ENCODE assay signal across 15 cellular contexts in the genomic region with DNA sequence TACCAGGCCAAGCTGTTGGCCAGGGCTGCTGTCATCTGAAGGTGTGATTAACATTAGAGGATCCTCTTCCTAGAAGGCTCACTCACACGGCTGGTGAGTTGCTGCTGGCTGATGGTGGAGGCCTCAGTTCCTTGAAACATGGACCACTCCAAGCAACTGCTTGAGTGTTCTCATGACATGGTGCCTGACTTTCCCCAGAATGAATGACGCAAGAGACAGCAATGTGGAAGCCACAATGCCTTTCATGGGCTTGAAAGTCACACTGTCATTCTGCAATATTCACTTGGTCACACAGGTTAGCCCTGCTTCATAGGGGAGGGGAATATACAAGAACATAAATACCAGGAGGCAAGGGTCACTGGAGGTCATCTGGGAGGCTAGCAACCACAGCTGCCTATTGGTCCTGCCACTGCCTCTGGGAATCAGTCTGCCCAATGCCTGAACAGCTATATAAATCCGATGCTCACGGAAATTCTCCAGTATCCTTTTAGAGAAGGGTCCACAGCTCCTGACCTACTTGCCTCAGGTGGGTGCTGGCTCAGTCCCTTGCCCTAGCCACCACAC.
DNase-seq lines count a peak whose midpoint lies in the region; ATAC-seq, FAIRE-seq and TF ChIP-seq lines count a peak whose summit lies in the region.
"Had no signal": no experiment of that assay in that cellular context is flagged by ENCODE, and none has a peak within 500 bp of the region (broad histone marks: within the 10 kb centered on the region; RNA-seq: fewer than 3 reads in every experiment).

No MANE protein-coding gene starts in this region.

- no peaks in the 10 kb centered on the region for H3K79me1 ChIP-seq in IMR-90 (ENCODE audit: low read depth in 1 of 2, low read length in 2 of 2)

- H4K8ac ChIP-seq in IMR-90 (ENCODE audit: low read depth in 2 of 2, low read length in 2 of 2) = peak overlapping the region in 1 of 2 experiments; percentile 10; a peak in 1 of 4 replicates

- 100% methylated on average over 1 of the region's 4 CpGs; no CpG with 5 or more reads in 1 of the 2 experiments for WGBS in IMR-90 (ENCODE audit: extremely low coverage in 2 of 2, insufficient read length in 1 of 2), 2 experiments
- WGBS in K562 (ENCODE audit: insufficient coverage, low coverage, missing lambda C conversion rate) = 20% methylated on average over 4 of the region's 4 CpGs

- no peak overlapping the region for H3K4me2 ChIP-seq in IMR-90 (ENCODE audit: low read depth, low read length)
- H3K4me2 ChIP-seq in K562 (ENCODE audit: insufficient read depth, low read length) = no peak overlapping the region

- peak overlapping the region; percentile 56; the same call in 1 of the 2 replicates for H3K18ac ChIP-seq in IMR-90 (ENCODE audit: low read depth, low read length)

- TF ChIP-seq EP300 in K562 (IDR thresholded peaks at IDR 0.05; ENCODE audit: low read length) = peak; percentile 41; the same call in 1 of the 2 replicates

- H3K36me3 ChIP-seq in IMR-90 (ENCODE audit: control insufficient read depth, insufficient read depth, low read length) (no peaks in the 10 kb centered on the region), K562 (ENCODE audit: control insufficient read depth, insufficient read depth, low read length) (no peaks in the 10 kb centered on the region)
- H3K36me3 ChIP-seq: upper lobe of right lung had no signal

- peak overlapping the region; percentile 36; the same call in 2 of the 3 replicates for H2BK15ac ChIP-seq in IMR-90 (ENCODE audit: low read depth, low read length)

- FAIRE-seq in K562 (lab: Jason Lieb, UNC) = no peak
- FAIRE-seq in HTR-8/SVneo (lab: Jason Lieb, UNC) = no peak
- FAIRE-seq: A204.1, G401.6 had no signal

- no peaks in the 10 kb centered on the region for H3K27me3 ChIP-seq in IMR-90 (ENCODE audit: control insufficient read depth, insufficient read depth, low read length)
- H3K27me3 ChIP-seq in K562 (ENCODE audit: control insufficient read depth in 2 of 2, insufficient read depth in 2 of 2, low read length in 2 of 2) = peaks cover 0 to 18% of the 10 kb centered on the region in 2 experiments; a peak in 3 of 5 replicates
- H3K27me3 ChIP-seq: upper lobe of right lung had no signal

- H3K9me3 ChIP-seq in IMR-90 (ENCODE audit: control insufficient read depth, insufficient read depth, low read length) (no peaks in the 10 kb centered on the region), K562 (replicated peaks; ENCODE audit: control insufficient read depth, insufficient read depth, low read depth, low read length) (no peaks in the 10 kb centered on the region)
- H3K9me3 ChIP-seq: upper lobe of right lung had no signal

- peak overlapping the region; percentile 25 for H2BK120ac ChIP-seq in IMR-90 (ENCODE audit: low read depth, low read length)

- H3K23ac ChIP-seq in IMR-90 (ENCODE audit: low read depth, low read length) = no peak overlapping the region

- no peak for TF ChIP-seq CTCF in IMR-90 (conservative IDR thresholded peaks at IDR 0.05; ENCODE audit: low read depth, low read length)
- TF ChIP-seq CTCF in K562 (IDR thresholded peaks at IDR 0.05 in 2 of 3, conservative IDR thresholded peaks at IDR 0.05 in 1 of 3; ENCODE audit: insufficient read depth in 2 of 3, low read depth in 1 of 3, low read length in 3 of 3) = no peak
- no peak for TF ChIP-seq CTCF in progenitor cell of endocrine pancreas (IDR thresholded peaks at IDR 0.05; ENCODE audit: unreplicated experiment)
- no peak for TF ChIP-seq CTCF in omental fat pad (IDR thresholded peaks at IDR 0.05)

- H3K9me1 ChIP-seq in IMR-90 (ENCODE audit: insufficient read depth, low read length) = peaks cover 8% of the 10 kb centered on the region; the same call in 1 of the 2 replicates
- no peaks in the 10 kb centered on the region for H3K9me1 ChIP-seq in K562 (ENCODE audit: control insufficient read depth, insufficient read depth, low read length)

- H3K14ac ChIP-seq in IMR-90 (replicated peaks; ENCODE audit: low read depth, low read length) = peak overlapping the region; percentile 48

- intact Hi-C loops in IMR-90 (cut with micrococcal nuclease) = loop anchor here (5.0 to 10.0 kb wide), 2 partner anchors 346 to 594 kb away; no protein-coding TSS in a partner anchor
- intact Hi-C loops in K562 (cut with micrococcal nuclease) = loop anchor here (10.0 kb wide), 1 partner anchor 496 kb away; no protein-coding TSS in a partner anchor

- peak overlapping the region; percentile 74 for H3K27ac Mint-ChIP-seq in progenitor cell of endocrine pancreas

- no peak overlapping the region for H3K56ac ChIP-seq in IMR-90 (ENCODE audit: extremely low read depth, insufficient read depth, low read length)

- H2BK5ac ChIP-seq in IMR-90 (ENCODE audit: low read depth, low read length, poor library complexity, severe bottlenecking) = peak overlapping the region; percentile 5

- CTCF ChIA-PET in IMR-90 (lab: Yijun Ruan, JAX) (no interaction called here), K562 (lab: Yijun Ruan, JAX; ENCODE audit: low intra/inter-chr PET ratio) (no interaction called here)

- H3K9me3 Mint-ChIP-seq in progenitor cell of endocrine pancreas (ENCODE audit: low read depth) = no peaks in the 10 kb centered on the region

- no peak for TF ChIP-seq RAD21 in IMR-90 (IDR thresholded peaks at IDR 0.05; ENCODE audit: low read length)
- TF ChIP-seq RAD21 in K562 (CRISPR knock-in tag; conservative IDR thresholded peaks at IDR 0.05 in 1 of 2, IDR thresholded peaks at IDR 0.05 in 1 of 2) = no peak

- POLR2A ChIA-PET in IMR-90 (lab: Charles Lee; ENCODE audit: unreplicated experiment) = no interaction called here
- POLR2A ChIA-PET in K562 (lab: Yijun Ruan, JAX) = no interaction called here

- peak overlapping the region; percentile 52; the same call in 1 of the 2 replicates for H4K91ac ChIP-seq in IMR-90 (ENCODE audit: insufficient read depth, low read depth, low read length)

- no peak overlapping the region for H3K4me3 Mint-ChIP-seq in progenitor cell of endocrine pancreas (ENCODE audit: low read depth)

- peak; percentile 27 for DNase-seq in DMS 273 (lab: John Stamatoyannopoulos, UW; ENCODE audit: unreplicated experiment)
- DNase-seq in DMS 273 treated with DMSO at 0.1 percent for 48 hours (lab: John Stamatoyannopoulos, UW) = no peak
- DNase-seq in IMR-90 = no peak
- DNase-seq in K562 (ENCODE audit: extremely low read depth in 1 of 4, low spot score in 3 of 4) = peak in 1 of 4 experiments; percentile 22
- DNase-seq in progenitor cell of endocrine pancreas (ENCODE audit: low spot score, unreplicated experiment) = no peak
- no peak for DNase-seq in HTR-8/SVneo (ENCODE audit: insufficient read length, low spot score)
- DNase-seq in omental fat pad (ENCODE audit: low spot score) = no peak
- no peak for DNase-seq in globus pallidus (ENCODE audit: low spot score)
- DNase-seq: activated T-cell treated with anti-CD3 and anti-CD28 coated beads, Interleukin-2, amount 50 U/mL, for 1 hour; central memory CD4-positive, alpha-beta T cell; NCI-H510A treated with DMSO at 0.1 percent for 48 hours; upper lobe of right lung had no signal

- H3K4me1 ChIP-seq in IMR-90 (ENCODE audit: control insufficient read depth, insufficient read depth, low read length) (peaks cover 11% of the 10 kb centered on the region), K562 (replicated peaks in 1 of 2; ENCODE audit: control insufficient read depth in 2 of 2, insufficient read depth in 2 of 2, low read length in 2 of 2) (peaks cover 0 to 9% of the 10 kb centered on the region in 2 experiments; a peak in 2 of 5 replicates)
- H3K4me1 ChIP-seq: parathyroid adenoma, upper lobe of right lung had no signal

- H4K5ac ChIP-seq in IMR-90 (ENCODE audit: low read depth, low read length) = peak overlapping the region; percentile 61; the same call in 1 of the 2 replicates

- in situ Hi-C loops in IMR-90 (cut with MboI; ENCODE audit: low sequenced_read_pairs) = loop anchor here (5.0 to 10.0 kb wide), 2 partner anchors 99 to 516 kb away; a partner anchor contains a TSS
- in situ Hi-C loops in K562 (cut with MboI) = loop anchor here (10.0 kb wide), 1 partner anchor 216 kb away; no protein-coding TSS in a partner anchor

- H2AFZ ChIP-seq in IMR-90 (replicated peaks; ENCODE audit: low read length, poor library complexity) (peak overlapping the region; percentile 46), K562 (ENCODE audit: low read depth, low read length) (no peak overlapping the region)

- H3K9ac ChIP-seq in IMR-90 (ENCODE audit: low read depth, low read length) (no peak overlapping the region), K562 (ENCODE audit: insufficient read depth in 1 of 2, low read depth in 2 of 2, low read length in 2 of 2) (0 out of 4 replicates have a peak overlapping the region, but pooled peaks of 1 of the 2 experiments have one; percentile 26)
- H3K9ac ChIP-seq: parathyroid adenoma had no signal

- H4K20me1 ChIP-seq in IMR-90 (ENCODE audit: insufficient read depth, low read length) (no peaks in the 10 kb centered on the region), K562 (replicated peaks; ENCODE audit: control insufficient read depth, insufficient read depth, low read length) (no peaks in the 10 kb centered on the region)

- peak overlapping the region; percentile 63 for H3K4ac ChIP-seq in IMR-90 (ENCODE audit: low read depth, low read length)

- H3K4me3 ChIP-seq in IMR-90 (ENCODE audit: insufficient read depth, low read depth, low read length) (no peak overlapping the region), K562 (no peak overlapping the region)
- H3K4me3 ChIP-seq: upper lobe of right lung had no signal

- no peaks in the 10 kb centered on the region for H3K36me3 Mint-ChIP-seq in progenitor cell of endocrine pancreas (ENCODE audit: insufficient read depth)

- H3K27me3 Mint-ChIP-seq in progenitor cell of endocrine pancreas = no peaks in the 10 kb centered on the region

- H2AK9ac ChIP-seq in IMR-90 (replicated peaks; ENCODE audit: low read depth, low read length, poor library complexity) = no peak overlapping the region

- peak overlapping the region; percentile 20; the same call in 1 of the 2 replicates for H2AK5ac ChIP-seq in IMR-90 (ENCODE audit: low read depth, low read length)

- no peak for TF ChIP-seq POLR2A in IMR-90 (IDR thresholded peaks at IDR 0.05; ENCODE audit: low read depth, low read length)
- no peak for TF ChIP-seq POLR2A in K562 (conservative IDR thresholded peaks at IDR 0.05)

- H2BK20ac ChIP-seq in IMR-90 (ENCODE audit: low read depth, low read length) = peak overlapping the region; percentile 22

- no peak for ATAC-seq in IMR-90 (ENCODE audit: low read depth)
- ATAC-seq in K562 = peak; percentile 60
- ATAC-seq in omental fat pad (ENCODE audit: low FRiP score) = no peak
- ATAC-seq: upper lobe of right lung had no signal

- H3K79me2 ChIP-seq in K562 (ENCODE audit: control insufficient read depth, insufficient read depth, low read length) = no peaks in the 10 kb centered on the region
- H3K79me2 ChIP-seq: parathyroid adenoma had no signal

- peaks cover 50% of the 10 kb centered on the region for H3K4me1 Mint-ChIP-seq in progenitor cell of endocrine pancreas (ENCODE audit: low read depth)

- H3K27ac ChIP-seq in IMR-90 (ENCODE audit: insufficient read depth, low read length) (no peak overlapping the region), K562 (ENCODE audit: extremely low read depth, low read depth, low read length) (no peak overlapping the region; the same call in 2 of the 3 replicates)
- H3K27ac ChIP-seq: parathyroid adenoma, upper lobe of right lung had no signal

- dilution Hi-C loops in IMR-90 (cut with HindIII; ENCODE audit: low sequenced_read_pairs, unreplicated experiment) = no loop called here

- BruUV-seq in IMR-90 (replicated peaks; lab: Mats Ljungman, UMichigan) (no TSS peak), K562 (replicated peaks; lab: Mats Ljungman, UMichigan) (no TSS peak)
